ENCODE assay signal across 8 cellular contexts in the genomic region with DNA sequence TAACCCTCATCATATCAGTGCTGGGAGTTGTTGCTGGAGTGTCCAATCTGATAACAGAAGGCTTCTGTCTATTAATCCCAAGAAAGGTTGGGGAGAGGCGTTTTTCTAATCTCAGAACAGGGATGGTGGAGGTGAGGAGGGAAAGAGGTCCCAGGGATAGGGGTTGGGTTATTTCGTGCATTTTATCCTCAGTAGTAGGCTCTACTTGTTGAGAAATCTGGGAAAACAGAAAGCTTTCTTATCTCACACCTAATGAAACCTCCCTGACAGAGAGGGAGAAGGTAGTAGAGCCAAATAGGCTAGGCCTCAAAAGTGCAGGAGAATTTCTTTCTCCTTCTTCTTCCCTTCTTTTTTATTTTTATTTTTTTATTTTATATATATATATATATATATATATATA.
"Had no signal": no experiment of that assay in that cellular context is flagged by ENCODE, and none has a peak within 500 bp of the region (broad histone marks: within the 10 kb centered on the region; RNA-seq: fewer than 3 reads in every experiment).

No MANE protein-coding gene starts in this region.

- H3K27ac ChIP-seq: GM23248 had no signal

- H3K4me3 ChIP-seq: GM23248, GM23338, HAP-1 had no signal

- H3K9me3 ChIP-seq: HAP-1 had no signal

- H3K4me1 ChIP-seq: HAP-1 had no signal

- DNase-seq: GM23248, GOT3, H7, H9, HCEC 1CT, HFFc6 had no signal

- H3K36me3 ChIP-seq: HAP-1 had no signal
